Comparison of ENCODE assay signal across 16 cellular contexts in the genomic region with DNA sequence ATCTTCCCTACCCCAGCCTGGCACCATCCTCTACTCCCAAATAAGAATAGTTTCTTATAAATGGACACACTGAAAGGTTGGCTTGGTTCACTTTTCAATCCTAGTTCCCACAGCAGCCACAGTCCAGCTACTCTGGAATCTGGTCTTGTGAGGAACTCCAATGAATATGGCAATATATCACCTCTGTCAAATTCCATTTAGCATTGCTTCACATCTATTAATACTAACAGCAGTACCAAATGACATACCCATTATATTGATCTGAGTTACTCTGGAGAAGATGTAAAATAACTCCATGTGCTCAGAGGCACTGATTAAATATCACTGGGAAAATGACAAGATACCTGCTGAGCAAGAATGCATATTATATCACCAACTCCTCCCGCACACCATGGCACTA. TPM values are rescaled to one million over a fixed set of nuclear protein-coding genes. Genes with fewer than 3 reads are reported as not detected.
DNase-seq lines count a peak whose midpoint lies in the region; ATAC-seq and TF ChIP-seq lines count a peak whose summit lies in the region.
"Had no signal": no experiment of that assay in that cellular context is flagged by ENCODE, and none has a peak within 500 bp of the region (broad histone marks: within the 10 kb centered on the region; RNA-seq: fewer than 3 reads in every experiment).

No MANE protein-coding gene starts in this region.

- DNase-seq in fibroblast of the aortic adventitia (ENCODE audit: low read depth), result peak; percentile 27
- peak; percentile 44 for DNase-seq in myocyte (ENCODE audit: low read depth)
- DNase-seq in sciatic nerve (ENCODE audit: low spot score), result no peak
- no peak for DNase-seq in activated CD8-positive, alpha-beta memory T cell treated with anti-CD3 and anti-CD28 coated beads for 24 hours
- DNase-seq in NCI-H226, result no peak
- DNase-seq in SJCRH30, result no peak
- DNase-seq: Caco-2; CD4-positive, CD25-positive, alpha-beta regulatory T cell; CD8-positive, alpha-beta T cell; DMS153; DND-41; GOT3; HFFc6 had no signal

- H3K9me3 ChIP-seq in SJCRH30 (replicated peaks), result no peaks in the 10 kb centered on the region
- H3K9me3 ChIP-seq: BLaER1, Caco-2, HAP-1 had no signal

- no peaks in the 10 kb centered on the region for H3K27me3 ChIP-seq in SJCRH30

- peak; percentile 22 for ATAC-seq in sciatic nerve
- ATAC-seq: CD8-positive, alpha-beta T cell had no signal

- no peak overlapping the region for H3K4me3 ChIP-seq in fibroblast of the aortic adventitia (ENCODE audit: low read depth, low read length)
- H3K4me3 ChIP-seq in SJCRH30, result no peak overlapping the region
- H3K4me3 ChIP-seq: BLaER1, HAP-1 had no signal

- TF ChIP-seq CTCF in fibroblast of the aortic adventitia (IDR thresholded peaks at IDR 0.05; ENCODE audit: insufficient read depth, low read length), result no peak

- intact Hi-C loops in sciatic nerve (cut with DNase I), result no loop called here

- H3K27ac ChIP-seq in SJCRH30, result no peak overlapping the region
- H3K27ac ChIP-seq: BLaER1, C4-2B had no signal

- H3K4me1 ChIP-seq in SJCRH30, result no peaks in the 10 kb centered on the region
- H3K4me1 ChIP-seq: BLaER1, Caco-2 had no signal

- H3K36me3 ChIP-seq in SJCRH30, result no peaks in the 10 kb centered on the region
- H3K36me3 ChIP-seq: BLaER1 had no signal

RNA-seq across cellular contexts. Expression of gene OPHN1, which starts 8.6 kb away (rescaled TPM):
- 5.6 and 9.4 TPM in 2 replicates for total RNA-seq in fibroblast of the aortic adventitia (ENCODE audit: low replicate concordance)
- total RNA-seq in myocyte, result 4.6 and 8.1 TPM in 2 replicates
- polyA plus RNA-seq in myocyte (2012), result 2.2 TPM
- 19.6 TPM for total RNA-seq in sciatic nerve
- total RNA-seq in SJCRH30 (2014; rRNA removed; shearing (Covaris generic)), result 5.2 and 6.7 TPM in 2 replicates
- polyA plus RNA-seq: CD4-positive, CD25-positive, alpha-beta regulatory T cell had no signal

Comparison
In these comparisons a context has a peak if more than half of its experiments do, and no peak if none do; other contexts are left out.
1. DNase-seq: peak in fibroblast of the aortic adventitia (single experiment) and myocyte (single experiment); none in sciatic nerve (single experiment), activated CD8-positive, alpha-beta memory T cell treated with anti-CD3 and anti-CD28 coated beads for 24 hours (single experiment), NCI-H226 (single experiment) and SJCRH30 (0 of 2).